Comparison of ENCODE assay signal across 17 cellular contexts in the genomic region with DNA sequence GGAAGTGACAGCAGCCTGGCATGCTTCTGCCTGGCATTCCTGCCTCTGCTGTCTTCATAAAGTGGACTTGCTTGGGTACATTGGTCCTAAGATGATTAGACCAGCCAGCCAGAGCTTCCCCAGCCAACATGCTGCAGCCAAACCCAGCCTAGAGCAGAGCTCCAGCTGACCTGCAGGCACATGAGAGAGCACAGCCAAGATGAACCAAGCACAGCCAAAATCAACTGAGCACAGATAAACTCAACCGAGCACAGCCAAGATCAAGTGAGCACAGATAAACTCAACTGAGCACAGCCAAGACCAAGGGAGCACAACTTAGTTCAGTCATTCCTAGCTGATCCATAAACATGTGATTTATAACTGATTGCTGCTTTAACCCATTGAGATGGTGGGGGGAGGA.
DNase-seq lines count a peak whose midpoint lies in the region; ATAC-seq and TF ChIP-seq lines count a peak whose summit lies in the region.
"Had no signal": no experiment of that assay in that cellular context is flagged by ENCODE, and none has a peak within 500 bp of the region (broad histone marks: within the 10 kb centered on the region; RNA-seq: fewer than 3 reads in every experiment).

No MANE protein-coding gene starts in this region.

- intact Hi-C loops in left ventricle myocardium superior (cut with micrococcal nuclease) (no loop called here), thyroid gland (cut with DNase I) (no loop called here)

- H3K4me3 ChIP-seq in SJCRH30 (no peak overlapping the region), coronary artery (peak overlapping the region; percentile 1), thyroid gland (replicated peaks in 1 of 3) (no peak overlapping the region)
- no peak overlapping the region for H3K4me3 ChIP-seq in effector memory CD4-positive, alpha-beta T cell (ENCODE audit: insufficient read depth, low read depth, low read length, poor library complexity, severe bottlenecking)
- H3K4me3 ChIP-seq: GM23248 had no signal

- H3K4me1 ChIP-seq in SJCRH30 (peaks cover 18% of the 10 kb centered on the region), thyroid gland (peaks cover 24 to 32% of the 10 kb centered on the region in 2 donors)
- H3K4me1 ChIP-seq in effector memory CD4-positive, alpha-beta T cell (ENCODE audit: control insufficient read depth, insufficient read depth, low read length, poor library complexity, severe bottlenecking): no peaks in the 10 kb centered on the region

- ATAC-seq in left ventricle myocardium superior: peak; percentile 93
- ATAC-seq in HG03432 (IDR thresholded peaks at IDR 0.05; ENCODE audit: unreplicated experiment): no peak
- no peak for ATAC-seq in HG03039 (IDR thresholded peaks at IDR 0.05; ENCODE audit: unreplicated experiment)
- ATAC-seq: PC-3 had no signal

- H3K36me3 ChIP-seq in SJCRH30 (no peaks in the 10 kb centered on the region), thyroid gland (no peaks in the 10 kb centered on the region)
- H3K36me3 ChIP-seq in effector memory CD4-positive, alpha-beta T cell (ENCODE audit: control insufficient read depth, insufficient read depth, low read length): no peaks in the 10 kb centered on the region

- TF ChIP-seq POLR2A in thyroid gland (IDR thresholded peaks at IDR 0.05): no peak

- peak; percentile 26 to 55 for DNase-seq in SJCRH30
- no peak for DNase-seq in coronary artery (ENCODE audit: low spot score)
- peak; percentile 47 for DNase-seq in left ventricle myocardium superior
- DNase-seq in thyroid gland: peak; percentile 35 to 43
- no peak for DNase-seq in HEK293T (ENCODE audit: extremely low spot score)
- no peak for DNase-seq in effector memory CD4-positive, alpha-beta T cell
- DNase-seq: C1 segment of cervical spinal cord, DND-41, GM23248, HFFc6, KG1, NCI-H146, NCI-H2081, NCI-H748 treated with DMSO at 0.1 percent for 48 hours, PC-3 had no signal

- 26 to 50% methylated on average over 1 of the region's 1 CpG for WGBS in thyroid gland, 2 donors

- POLR2A ChIA-PET in HEK293T (lab: Yijun Ruan, JAX): no interaction called here

- no peak for TF ChIP-seq CTCF in coronary artery (IDR thresholded peaks at IDR 0.05)
- no peak for TF ChIP-seq CTCF in thyroid gland (IDR thresholded peaks at IDR 0.05)

- H3K27me3 ChIP-seq in SJCRH30 (no peaks in the 10 kb centered on the region), thyroid gland (no peaks in the 10 kb centered on the region)
- H3K27me3 ChIP-seq in effector memory CD4-positive, alpha-beta T cell (replicated peaks; ENCODE audit: control insufficient read depth, insufficient read depth, low read length, poor library complexity, severe bottlenecking): peaks cover 3% of the 10 kb centered on the region

- peak overlapping the region; percentile 45; the same call in 1 of the 2 replicates for H3K27ac ChIP-seq in SJCRH30
- peak overlapping the region; percentile 37 to 43 for H3K27ac ChIP-seq in coronary artery
- peak overlapping the region in 1 of 3 donors; percentile 13 for H3K27ac ChIP-seq in thyroid gland
- H3K27ac ChIP-seq in effector memory CD4-positive, alpha-beta T cell (ENCODE audit: insufficient read depth, low read length, poor library complexity, severe bottlenecking): no peak overlapping the region
- H3K27ac ChIP-seq: GM23248 had no signal

- CTCF ChIA-PET in HEK293T (lab: Yijun Ruan, JAX): interaction anchor here (0.6 kb wide), 1 partner anchor 128 kb away, joined by 7 read pairs; no protein-coding TSS in a partner anchor

- H3K9me3 ChIP-seq in SJCRH30 (replicated peaks): no peaks in the 10 kb centered on the region
- no peaks in the 10 kb centered on the region for H3K9me3 ChIP-seq in thyroid gland
- H3K9me3 ChIP-seq in effector memory CD4-positive, alpha-beta T cell (ENCODE audit: control insufficient read depth, low read length): no peaks in the 10 kb centered on the region

TF ChIP-seq in HEK293T, 16 proteins besides CTCF, POLR2A, EP300 and RAD21:
- TF ChIP-seq SUZ12 (IDR thresholded peaks at IDR 0.05) (no peak), ELF4 (IDR thresholded peaks at IDR 0.05) (no peak), FOXA1 (IDR thresholded peaks at IDR 0.05) (no peak), LEF1 (IDR thresholded peaks at IDR 0.05; ENCODE audit: borderline replicate concordance) (no peak), NFRKB (IDR thresholded peaks at IDR 0.05) (no peak), BHLHE40 (IDR thresholded peaks at IDR 0.05; ENCODE audit: borderline replicate concordance) (no peak), CTBP1 (IDR thresholded peaks at IDR 0.05; ENCODE audit: borderline replicate concordance) (no peak), L3MBTL2 (conservative IDR thresholded peaks at IDR 0.05) (no peak)

Comparison
In these comparisons a context has a peak if more than half of its experiments do, and no peak if none do; other contexts are left out.
1. DNase-seq: peak in SJCRH30 (2 of 2), left ventricle myocardium superior (single experiment) and thyroid gland (2 of 2); none in coronary artery (single experiment), HEK293T (single experiment) and effector memory CD4-positive, alpha-beta T cell (0 of 3).